ENCODE assay signal across 8 cellular contexts in the genomic region with DNA sequence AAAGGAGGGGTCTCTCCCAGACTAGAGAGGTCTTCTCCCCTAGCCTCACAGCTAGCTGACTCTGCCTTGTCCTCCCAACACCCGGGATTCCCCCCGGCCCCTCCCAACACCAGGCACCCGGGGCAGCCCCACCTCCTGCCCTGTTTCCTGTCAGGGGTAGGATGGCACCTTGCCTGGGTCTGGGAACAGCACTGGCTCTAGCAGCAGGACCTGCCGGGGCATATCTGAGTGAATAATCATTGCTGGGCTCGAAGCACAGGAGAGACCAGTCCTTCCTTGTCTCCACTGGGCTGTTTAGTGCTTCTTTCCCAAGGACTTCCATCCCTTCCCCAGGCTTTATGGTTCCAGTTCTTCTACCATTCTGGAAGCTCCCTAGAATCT. TPM values are rescaled to one million over a fixed set of nuclear protein-coding genes. Genes with fewer than 3 reads are reported as not detected.
A peak's percentile ranks its signal among the peaks of the same experiment; 100 is the strongest.
DNase-seq lines count a peak whose midpoint lies in the region; FAIRE-seq and TF ChIP-seq lines count a peak whose summit lies in the region.
"Had no signal": no experiment of that assay in that cellular context is flagged by ENCODE, and none has a peak within 500 bp of the region (broad histone marks: within the 10 kb centered on the region; RNA-seq: fewer than 3 reads in every experiment).

No MANE protein-coding gene starts in this region.

- TF ChIP-seq CTCF in H1 (IDR thresholded peaks at IDR 0.05; ENCODE audit: control extremely low read depth in 1 of 3, insufficient read depth in 1 of 3, low read depth in 1 of 3, low read length in 3 of 3) = no peak
- TF ChIP-seq CTCF in neural crest cell (conservative IDR thresholded peaks at IDR 0.05) = no peak
- no peak for TF ChIP-seq CTCF in OCI-LY7 (conservative IDR thresholded peaks at IDR 0.05; ENCODE audit: low read length)

- peak overlapping the region; percentile 38 for H4K5ac ChIP-seq in H1 (ENCODE audit: insufficient read length, low read depth, low read length)

- H2AK5ac ChIP-seq in H1 (ENCODE audit: low read depth, low read length) = peak overlapping the region; percentile 94; the same call in 1 of the 2 replicates

- peaks cover 51% of the 10 kb centered on the region for H3K4me1 Mint-ChIP-seq in neural crest cell

- H3K18ac ChIP-seq in H1 (ENCODE audit: extremely low read depth, low read length) = peak overlapping the region; percentile 85

- peak overlapping the region; percentile 7 for H3K4me2 ChIP-seq in GM23248 (ENCODE audit: unreplicated experiment)
- peak overlapping the region; percentile 54 to 59 for H3K4me2 ChIP-seq in H1 (ENCODE audit: insufficient read depth in 1 of 2, low read depth in 2 of 2, low read length in 2 of 2)
- no peak overlapping the region for H3K4me2 ChIP-seq in OCI-LY7 (ENCODE audit: low read length)

- no peak overlapping the region for H3K4me3 ChIP-seq in GM23248
- peak overlapping the region in 1 of 4 experiments; percentile 24; a peak in 2 of 8 replicates for H3K4me3 ChIP-seq in H1 (ENCODE audit: extremely low read depth in 1 of 4, insufficient read depth in 2 of 4, low read depth in 3 of 4, low read length in 4 of 4)
- no peak overlapping the region for H3K4me3 ChIP-seq in OCI-LY7 (ENCODE audit: low read depth, low read length, poor library complexity, severe bottlenecking)

- DNase-seq in GM23248 (peak; percentile 57), H1 (ENCODE audit: low read depth in 1 of 2, low spot score in 2 of 2) (no peak), neural crest cell (ENCODE audit: low read depth, low spot score) (no peak), GDM1 (lab: John Stamatoyannopoulos, UW) (no peak), OCI-LY7 (ENCODE audit: low spot score) (no peak)
- no peak for DNase-seq in activated CD8-positive, alpha-beta memory T cell treated with anti-CD3 and anti-CD28 coated beads, Interleukin-2, amount 50 U/mL, for 4 hours
- DNase-seq: effector memory CD4-positive, alpha-beta T cell had no signal

- no peaks in the 10 kb centered on the region for H3K9me3 Mint-ChIP-seq in neural crest cell

- peak overlapping the region; percentile 76 for H3K4ac ChIP-seq in H1 (replicated peaks; ENCODE audit: insufficient read length, low read depth, low read length)

- no peaks in the 10 kb centered on the region for H3K27me3 ChIP-seq in GM23248 (replicated peaks; ENCODE audit: insufficient read depth)
- no peaks in the 10 kb centered on the region for H3K27me3 ChIP-seq in H1 (replicated peaks in 1 of 4; ENCODE audit: control insufficient read depth in 3 of 4, extremely low read depth in 1 of 4, insufficient read depth in 3 of 4, low read length in 3 of 4)

- H2BK12ac ChIP-seq in H1 (ENCODE audit: low read depth, low read length) = peak overlapping the region; percentile 81; the same call in 1 of the 2 replicates

- H2AFZ ChIP-seq in GM23248 (no peak overlapping the region), H1 (ENCODE audit: low read length) (no peak overlapping the region), OCI-LY7 (ENCODE audit: low read length) (no peak overlapping the region)

- H4K20me1 ChIP-seq in GM23248 (ENCODE audit: insufficient read depth) = no peaks in the 10 kb centered on the region
- peaks cover 0 to 1% of the 10 kb centered on the region in 2 experiments for H4K20me1 ChIP-seq in H1 (replicated peaks in 1 of 2; ENCODE audit: control insufficient read depth in 1 of 2, insufficient read depth in 2 of 2, low read length in 2 of 2)
- no peaks in the 10 kb centered on the region for H4K20me1 ChIP-seq in OCI-LY7 (ENCODE audit: insufficient read depth, low read length)

- no peak for TF ChIP-seq EP300 in H1 (IDR thresholded peaks at IDR 0.05; ENCODE audit: borderline replicate concordance in 1 of 2, low read depth in 2 of 2, low read length in 2 of 2)

- H3K4me1 ChIP-seq in GM23248 (ENCODE audit: insufficient read depth) (peaks cover 20% of the 10 kb centered on the region), H1 (replicated peaks in 1 of 4; ENCODE audit: control insufficient read depth in 3 of 4, insufficient read depth in 4 of 4, low read length in 3 of 4) (peaks cover 22 to 41% (median 34%) of the 10 kb centered on the region in 4 experiments), OCI-LY7 (ENCODE audit: insufficient read depth, low read length, poor library complexity, severe bottlenecking) (peaks cover 3% of the 10 kb centered on the region)

- H3K27ac ChIP-seq in GM23248 (0 out of 2 replicates have a peak overlapping the region, but pooled peaks have one; percentile 15), H1 (ENCODE audit: low read depth, low read length) (peak overlapping the region; percentile 62; the same call in 1 of the 2 replicates), OCI-LY7 (ENCODE audit: low read depth, low read length, poor library complexity, severe bottlenecking) (no peak overlapping the region)

- peaks cover 11% of the 10 kb centered on the region for H3K36me3 Mint-ChIP-seq in neural crest cell (ENCODE audit: low read depth)

- no TSS peak for BruUV-seq in OCI-LY7 (replicated peaks; lab: Mats Ljungman, UMichigan)

- peak overlapping the region; percentile 87 for H3K27ac Mint-ChIP-seq in neural crest cell (ENCODE audit: unreplicated experiment)

- in situ Hi-C loops in GM23248 (cut with MboI) = no loop called here

- no peak overlapping the region for H3K23ac ChIP-seq in H1 (ENCODE audit: insufficient read length)

- peaks cover 76% of the 10 kb centered on the region for H3K79me2 ChIP-seq in GM23248 (ENCODE audit: insufficient read depth)
- H3K79me2 ChIP-seq in H1 (ENCODE audit: control insufficient read depth in 1 of 2, insufficient read depth in 2 of 2, low read length in 2 of 2) = peaks cover 0 to 34% of the 10 kb centered on the region in 2 experiments; a peak in 2 of 4 replicates
- no peaks in the 10 kb centered on the region for H3K79me2 ChIP-seq in OCI-LY7 (ENCODE audit: insufficient read depth, low read depth, low read length)

- H2BK20ac ChIP-seq in H1 (ENCODE audit: low read length) = peak overlapping the region; percentile 93

- no peaks in the 10 kb centered on the region for H3K36me3 ChIP-seq in GM23248 (ENCODE audit: low read depth)
- H3K36me3 ChIP-seq in H1 (ENCODE audit: control insufficient read depth in 2 of 4, insufficient read depth in 4 of 4, low read length in 3 of 4) = no peaks in the 10 kb centered on the region
- H3K36me3 ChIP-seq in OCI-LY7 (ENCODE audit: insufficient read depth, low read length) = peaks cover 3% of the 10 kb centered on the region; the same call in 1 of the 2 replicates

- H3K14ac ChIP-seq in H1 (ENCODE audit: insufficient read length) = no peak overlapping the region

- intact Hi-C loops in OCI-LY7 (cut with micrococcal nuclease; ENCODE audit: unreplicated experiment) = no loop called here

- H3K56ac ChIP-seq in H1 (replicated peaks; ENCODE audit: insufficient read length, low read depth, low read length) = peak overlapping the region; percentile 73

- CTCF ChIA-PET in H1 (lab: Charles Lee; ENCODE audit: partially characterized antibody) = interaction anchor here (0.9 to 3.5 kb wide), 8 partner anchors 9 to 127 kb away, joined by 3 to 15 read pairs (median 4); a partner anchor contains a TSS
- CTCF ChIA-PET in OCI-LY7 (lab: Charles Lee; ENCODE audit: unreplicated experiment) = no interaction called here

- H3F3A ChIP-seq in GM23248 (ENCODE audit: insufficient read depth) = no peaks in the 10 kb centered on the region

- H3K9me2 ChIP-seq in GM23248 (ENCODE audit: insufficient read depth) (no peaks in the 10 kb centered on the region), OCI-LY7 (ENCODE audit: insufficient read depth, low read length) (no peaks in the 10 kb centered on the region)

- H2BK5ac ChIP-seq in H1 (ENCODE audit: low read depth, low read length) = peak overlapping the region; percentile 84; the same call in 1 of the 2 replicates

- peak overlapping the region; percentile 14 for H2BK120ac ChIP-seq in H1 (replicated peaks; ENCODE audit: low read depth, low read length)

- H3K27me3 Mint-ChIP-seq in neural crest cell (ENCODE audit: low read depth) = no peaks in the 10 kb centered on the region

- H2BK15ac ChIP-seq in H1 (ENCODE audit: low read length) = no peak overlapping the region

- TF ChIP-seq POLR2A in H1 (IDR thresholded peaks at IDR 0.05; ENCODE audit: control extremely low read depth in 1 of 2, low read depth in 2 of 2, low read length in 2 of 2) = no peak

- no peak for FAIRE-seq in H1 (lab: Jason Lieb, UNC)
- FAIRE-seq: G401.6 had no signal

- TF ChIP-seq RAD21 in H1 (IDR thresholded peaks at IDR 0.05 in 1 of 2, conservative IDR thresholded peaks at IDR 0.05 in 1 of 2; ENCODE audit: low read depth in 2 of 2, low read length in 2 of 2) = no peak

- no peaks in the 10 kb centered on the region for H3K23me2 ChIP-seq in H1 (ENCODE audit: low read depth, low read length)

- H3K9me3 ChIP-seq in GM23248 (ENCODE audit: low read depth) = no peaks in the 10 kb centered on the region
- no peaks in the 10 kb centered on the region for H3K9me3 ChIP-seq in H1 (ENCODE audit: insufficient read depth in 2 of 2, low read depth in 1 of 2, low read length in 1 of 2)
- no peaks in the 10 kb centered on the region for H3K9me3 ChIP-seq in OCI-LY7 (ENCODE audit: low read length)

- H4K8ac ChIP-seq in H1 (ENCODE audit: extremely low read depth, insufficient read depth, low read length) = no peak overlapping the region

- POLR2A ChIA-PET in H1 (lab: Charles Lee; ENCODE audit: partially characterized antibody) = interaction anchor here (1.0 to 2.8 kb wide), 3 partner anchors 9 to 122 kb away, joined by 3 to 15 read pairs (median 4); a partner anchor contains a TSS
- POLR2A ChIA-PET in OCI-LY7 (lab: Charles Lee) = interaction anchor here (0.6 kb wide), 1 partner anchor 651 kb away, joined by 3 read pairs; no protein-coding TSS in a partner anchor

- WGBS in GM23248 (ENCODE audit: low coverage in 1 of 2, low lambda C conversion rate in 2 of 2, missing lambda C conversion rate in 2 of 2), 2 experiments = 21 to 25% methylated on average over 5 of the region's 5 CpGs
- 42% methylated on average over 5 of the region's 5 CpGs; no CpG with 5 or more reads in 1 of the 2 experiments for WGBS in H1 (ENCODE audit: extremely low coverage in 1 of 2, insufficient coverage in 1 of 2, insufficient read length in 1 of 2, insufficient replicate concordance in 2 of 2, low coverage in 1 of 2, low lambda C conversion rate in 2 of 2, missing lambda C conversion rate in 1 of 2), 2 experiments

- H3K9ac ChIP-seq in GM23248 = no peak overlapping the region
- no peak overlapping the region for H3K9ac ChIP-seq in H1 (replicated peaks in 1 of 4; ENCODE audit: extremely low read depth in 1 of 4, low read depth in 3 of 4, low read length in 3 of 4)

- H3K4me3 Mint-ChIP-seq in neural crest cell = peak overlapping the region; percentile 36

- peaks cover 9% of the 10 kb centered on the region for H3K79me1 ChIP-seq in H1 (ENCODE audit: low read depth, low read length)

- H4K91ac ChIP-seq in H1 (replicated peaks; ENCODE audit: insufficient read length, low read length) = peak overlapping the region; percentile 63

RNA-seq across cellular contexts. Expression of a gene that starts 25.7 kb away (rescaled TPM):
- 31.5 and 34.5 TPM in 2 replicates for total RNA-seq in GM23248 (2014; rRNA removed; shearing (Covaris generic))
- polyA plus RNA-seq in GM23248 (2016; fragmentation: Nextera tagmentation; extraction: Ambion mirVana) (21.0 and 24.2 TPM in 2 replicates), H1 (2011; rRNA removed) (26.9 and 44.8 TPM in 2 replicates)
- total RNA-seq in H1 (2021; fragmentation: NEBNext Ultra II Directional; extraction: Animal tissue kit (Norgen Biotek cat#: 25700)) = 74.4 and 77.7 TPM in 2 replicates
- 38.8 TPM for polyA plus RNA-seq in H1 (2011; cell fraction: cytosol; rRNA removed)
- polyA plus RNA-seq in H1 (2011; cell fraction: nucleus; rRNA removed) = 239 TPM
- 69.2 to 78.6 TPM (median 71.3 TPM) in 4 replicates for polyA plus RNA-seq in H1 (2012, experiment 1 of 2)
- polyA plus RNA-seq in H1 (2012, experiment 2 of 2) = 36.3 TPM
- 30.5 TPM for polyA plus RNA-seq in H1 (2013, experiment 1 of 2)
- polyA plus RNA-seq in H1 (2013, experiment 2 of 2) = 28.3 TPM
- 70.0 and 80.8 TPM in 2 replicates for polyA minus RNA-seq in H1 (2011; rRNA and poly(A)+ RNA removed)
- 33.0 TPM for polyA minus RNA-seq in H1 (2011; cell fraction: cytosol; rRNA and poly(A)+ RNA removed)
- polyA minus RNA-seq in H1 (2011; cell fraction: nucleus; rRNA and poly(A)+ RNA removed) = 42.4 TPM
- total RNA-seq in neural crest cell (73.0 and 76.6 TPM in 2 replicates), OCI-LY7 (2022) (61.0 and 62.5 TPM in 2 replicates)
- 38.3 and 40.6 TPM in 2 replicates for total RNA-seq in OCI-LY7 (2014; rRNA removed; shearing (Covaris generic))

RNA-seq across cellular contexts. Expression of a gene that starts 40.5 kb away (rescaled TPM):
- total RNA-seq in GM23248 (2014; rRNA removed; shearing (Covaris generic)) = 3.8 and 8.8 TPM in 2 replicates
- polyA plus RNA-seq in GM23248 (2016; fragmentation: Nextera tagmentation; extraction: Ambion mirVana) (2.7 and 3.9 TPM in 2 replicates), H1 (2011; rRNA removed) (0.45 and 0.67 TPM in 2 replicates)
- 0.38 and 0.39 TPM in 2 replicates for total RNA-seq in H1 (2021; fragmentation: NEBNext Ultra II Directional; extraction: Animal tissue kit (Norgen Biotek cat#: 25700))
- polyA plus RNA-seq in H1 (2011; cell fraction: cytosol; rRNA removed) = 0.45 TPM
- 1.1 TPM for polyA plus RNA-seq in H1 (2011; cell fraction: nucleus; rRNA removed)
- polyA plus RNA-seq in H1 (2012, experiment 1 of 2) = 0.48 to 0.87 TPM (median 0.69 TPM) in 4 replicates
- 0.34 TPM for polyA plus RNA-seq in H1 (2012, experiment 2 of 2)
- polyA plus RNA-seq in H1 (2013, experiment 1 of 2) = 0.45 TPM
- polyA plus RNA-seq in H1 (2013, experiment 2 of 2) = 0.35 TPM
- 0.24 and 0.38 TPM in 2 replicates for polyA minus RNA-seq in H1 (2011; rRNA and poly(A)+ RNA removed)
- polyA minus RNA-seq in H1 (2011; cell fraction: cytosol; rRNA and poly(A)+ RNA removed) = 0.95 TPM
- 1.2 TPM for polyA minus RNA-seq in H1 (2011; cell fraction: nucleus; rRNA and poly(A)+ RNA removed)
- total RNA-seq in neural crest cell (1.7 and 1.8 TPM in 2 replicates), OCI-LY7 (2022) (0.76 and 1.1 TPM in 2 replicates)
- 0.18 and 0.79 TPM in 2 replicates for total RNA-seq in OCI-LY7 (2014; rRNA removed; shearing (Covaris generic))

RNA-seq across cellular contexts. Expression of a gene that starts 44.0 kb away (rescaled TPM):
- 0.13 and 0.86 TPM in 2 replicates for total RNA-seq in GM23248 (2014; rRNA removed; shearing (Covaris generic))
- polyA plus RNA-seq in GM23248 (2016; fragmentation: Nextera tagmentation; extraction: Ambion mirVana) (0.63 and 0.84 TPM in 2 replicates), H1 (2011; rRNA removed) (0.33 and 0.63 TPM in 2 replicates)
- total RNA-seq in H1 (2021; fragmentation: NEBNext Ultra II Directional; extraction: Animal tissue kit (Norgen Biotek cat#: 25700)) = 0.15 and 0.40 TPM in 2 replicates
- polyA plus RNA-seq in H1 (2011; cell fraction: cytosol; rRNA removed) = 0.27 TPM
- 0.71 TPM for polyA plus RNA-seq in H1 (2011; cell fraction: nucleus; rRNA removed)
- polyA plus RNA-seq in H1 (2012, experiment 1 of 2) = 0.25 to 0.61 TPM (median 0.35 TPM) in 4 replicates
- 0.31 TPM for polyA plus RNA-seq in H1 (2012, experiment 2 of 2)
- 0.14 TPM for polyA plus RNA-seq in H1 (2013, experiment 1 of 2)
- polyA plus RNA-seq in H1 (2013, experiment 2 of 2) = 0.17 TPM
- polyA minus RNA-seq in H1 (2011; rRNA and poly(A)+ RNA removed) = 0.32 and 0.35 TPM in 2 replicates
- polyA minus RNA-seq in H1 (2011; cell fraction: cytosol; rRNA and poly(A)+ RNA removed) = 0.66 TPM
- polyA minus RNA-seq in H1 (2011; cell fraction: nucleus; rRNA and poly(A)+ RNA removed) = 0.50 TPM
- total RNA-seq in neural crest cell (0.21 TPM in 1 of 2 replicates, not detected in the other), OCI-LY7 (2022) (0.27 and 0.68 TPM in 2 replicates)
- 0.32 and 0.59 TPM in 2 replicates for total RNA-seq in OCI-LY7 (2014; rRNA removed; shearing (Covaris generic))

RNA-seq across cellular contexts. Expression of a gene that starts 51.9 kb away (rescaled TPM):
- 20.9 and 22.0 TPM in 2 replicates for total RNA-seq in GM23248 (2014; rRNA removed; shearing (Covaris generic))
- polyA plus RNA-seq in GM23248 (2016; fragmentation: Nextera tagmentation; extraction: Ambion mirVana) (11.9 and 12.3 TPM in 2 replicates), H1 (2011; rRNA removed) (44.3 and 59.8 TPM in 2 replicates)
- total RNA-seq in H1 (2021; fragmentation: NEBNext Ultra II Directional; extraction: Animal tissue kit (Norgen Biotek cat#: 25700)) = 48.4 and 53.0 TPM in 2 replicates
- polyA plus RNA-seq in H1 (2011; cell fraction: cytosol; rRNA removed) = 59.0 TPM
- 192 TPM for polyA plus RNA-seq in H1 (2011; cell fraction: nucleus; rRNA removed)
- polyA plus RNA-seq in H1 (2012, experiment 1 of 2) = 47.0 to 64.6 TPM (median 57.7 TPM) in 4 replicates
- polyA plus RNA-seq in H1 (2012, experiment 2 of 2) = 40.2 TPM
- polyA plus RNA-seq in H1 (2013, experiment 1 of 2) = 22.1 TPM
- polyA plus RNA-seq in H1 (2013, experiment 2 of 2) = 21.0 TPM
- polyA minus RNA-seq in H1 (2011; rRNA and poly(A)+ RNA removed) = 55.5 and 60.1 TPM in 2 replicates
- polyA minus RNA-seq in H1 (2011; cell fraction: cytosol; rRNA and poly(A)+ RNA removed) = 31.8 TPM
- polyA minus RNA-seq in H1 (2011; cell fraction: nucleus; rRNA and poly(A)+ RNA removed) = 49.7 TPM
- total RNA-seq in neural crest cell (54.8 and 63.9 TPM in 2 replicates), OCI-LY7 (2022) (13.5 and 18.7 TPM in 2 replicates)
- total RNA-seq in OCI-LY7 (2014; rRNA removed; shearing (Covaris generic)) = 6.6 and 10.2 TPM in 2 replicates
